Comparison of ENCODE assay signal across 11 cellular contexts in genomic region chr22:38882480-38882879, GRCh38. TPM values are rescaled to one million over a fixed set of nuclear protein-coding genes. Genes with fewer than 3 reads are reported as not detected.
DNase-seq lines count a peak whose midpoint lies in the region; ATAC-seq and TF ChIP-seq lines count a peak whose summit lies in the region.
"Had no signal": no experiment of that assay in that cellular context is flagged by ENCODE, and none has a peak within 500 bp of the region (broad histone marks: within the 10 kb centered on the region; RNA-seq: fewer than 3 reads in every experiment).

No MANE protein-coding gene starts in this region.

- H3K79me2 ChIP-seq in GM23338 (replicated peaks; ENCODE audit: insufficient read depth) = no peaks in the 10 kb centered on the region

- no peaks in the 10 kb centered on the region; the same call in 1 of the 2 replicates for H3K9me2 ChIP-seq in GM23338 (ENCODE audit: insufficient read depth)

- DNase-seq in GM23338 (ENCODE audit: low spot score) (no peak), breast epithelium (ENCODE audit: low spot score in 2 of 2) (no peak), NCI-H2081 treated with DMSO at 0.1 percent for 48 hours (lab: John Stamatoyannopoulos, UW) (no peak), NCI-H1105 treated with DMSO at 0.1 percent for 48 hours (lab: John Stamatoyannopoulos, UW) (no peak), NCI-H1436 (lab: John Stamatoyannopoulos, UW) (no peak)
- DNase-seq: hippocampal formation; stimulated activated CD4-positive, alpha-beta T cell treated with anti-CD3 and anti-CD28 coated beads, Interleukin-2, amount 100 ng/mL, for 24 hours; T-helper 1 cell had no signal

- H3K27me3 ChIP-seq in GM23338 (ENCODE audit: insufficient read depth) (no peaks in the 10 kb centered on the region), breast epithelium (no peaks in the 10 kb centered on the region), layer of hippocampus (ENCODE audit: control insufficient read depth, insufficient read depth, low read length) (no peaks in the 10 kb centered on the region), stomach smooth muscle (ENCODE audit: control insufficient read depth in 1 of 2, insufficient read depth in 2 of 2, low read length in 2 of 2) (no peaks in the 10 kb centered on the region)

- ATAC-seq in GM23338 = no peak
- ATAC-seq in GM18867 (IDR thresholded peaks at IDR 0.05; ENCODE audit: unreplicated experiment) = no peak

- no peak overlapping the region for H3K27ac ChIP-seq in GM23338 (ENCODE audit: low read depth)
- H3K27ac ChIP-seq in breast epithelium = peak overlapping the region; percentile 79 to 84
- peak overlapping the region; percentile 67 for H3K27ac ChIP-seq in layer of hippocampus (ENCODE audit: low read depth, low read length)
- H3K27ac ChIP-seq in stomach smooth muscle (ENCODE audit: low read length) = peak overlapping the region; percentile 99

- H3K9me3 ChIP-seq in breast epithelium (no peaks in the 10 kb centered on the region), stomach smooth muscle (ENCODE audit: control insufficient read depth in 2 of 2, low read length in 2 of 2) (no peaks in the 10 kb centered on the region)

- no peak overlapping the region for H3K27ac Mint-ChIP-seq in GM23338

- 0 out of 3 replicates have a peak, but pooled peaks cover under 1% of the 10 kb centered on the region for H3K9me3 Mint-ChIP-seq in GM23338

- H3K36me3 Mint-ChIP-seq in GM23338 (ENCODE audit: low read depth) = no peaks in the 10 kb centered on the region

- H3K36me3 ChIP-seq in GM23338 (ENCODE audit: insufficient read depth) (no peaks in the 10 kb centered on the region), breast epithelium (no peaks in the 10 kb centered on the region), stomach smooth muscle (ENCODE audit: control insufficient read depth in 2 of 2, insufficient read depth in 2 of 2, low read length in 2 of 2) (no peaks in the 10 kb centered on the region)

- intact Hi-C loops in breast epithelium (cut with DNase I; ENCODE audit: low total_unique reads) = no loop called here

- H2AFZ ChIP-seq in GM23338 = peak overlapping the region; percentile 53; the same call in 1 of the 2 replicates

- H3K27me3 Mint-ChIP-seq in GM23338 (ENCODE audit: insufficient read depth, low read depth, poor library complexity) = peaks cover 11% of the 10 kb centered on the region

- TF ChIP-seq CTCF in GM23338 (conservative IDR thresholded peaks at IDR 0.05; ENCODE audit: low read depth in 2 of 2) (no peak), breast epithelium (IDR thresholded peaks at IDR 0.05) (no peak)

- no peak overlapping the region for H3K4me3 ChIP-seq in GM23338
- H3K4me3 ChIP-seq in breast epithelium = no peak overlapping the region
- peak overlapping the region in 1 of 2 donors; percentile 28 for H3K4me3 ChIP-seq in stomach smooth muscle (ENCODE audit: low read length in 2 of 2)

- H3K4me1 ChIP-seq in GM23338 (ENCODE audit: insufficient read depth) (no peaks in the 10 kb centered on the region), breast epithelium (peaks cover 6 to 14% of the 10 kb centered on the region in 2 donors), stomach smooth muscle (ENCODE audit: control insufficient read depth, insufficient read depth, low read length) (peaks cover 34% of the 10 kb centered on the region)

- no peak for TF ChIP-seq POLR2A in breast epithelium (IDR thresholded peaks at IDR 0.05)

- H3K4me3 Mint-ChIP-seq in GM23338 = no peak overlapping the region

- H3K4me2 ChIP-seq in GM23338 = no peak overlapping the region

- H3F3A ChIP-seq in GM23338 (replicated peaks; ENCODE audit: low read depth) = no peaks in the 10 kb centered on the region

- peaks cover 11% of the 10 kb centered on the region; the same call in 2 of the 3 replicates for H3K4me1 Mint-ChIP-seq in GM23338

- H4K20me1 ChIP-seq in GM23338 (replicated peaks; ENCODE audit: insufficient read depth) = no peaks in the 10 kb centered on the region

- peak overlapping the region; percentile 64 to 81 for H3K9ac ChIP-seq in stomach smooth muscle (ENCODE audit: low read length in 2 of 2)

TF ChIP-seq in GM23338, 12 proteins besides CTCF, POLR2A, EP300 and RAD21:
- no peak for TF ChIP-seq POLR2AphosphoS5 (IDR thresholded peaks at IDR 0.05; ENCODE audit: low read depth)

RNA-seq across cellular contexts. Expression of gene CBX6, which starts 10.5 kb away (rescaled TPM):
- 18.2 and 23.0 TPM in 2 replicates for total RNA-seq in GM23338 (2014; rRNA removed; shearing (Covaris generic))
- 17.4 and 18.5 TPM in 2 replicates for polyA plus RNA-seq in GM23338 (2016; fragmentation: Nextera tagmentation; extraction: Ambion mirVana)
- 10 to 100 TPM; 20.2 to 34.7 (median 25.9) TPM for total RNA-seq in breast epithelium

RNA-seq across cellular contexts. Expression of gene NPTXR, which starts 38.7 kb away (rescaled TPM):
- total RNA-seq in GM23338 (2014; rRNA removed; shearing (Covaris generic)) = 9.3 and 13.4 TPM in 2 replicates
- polyA plus RNA-seq in GM23338 (2016; fragmentation: Nextera tagmentation; extraction: Ambion mirVana) = 0.75 and 0.89 TPM in 2 replicates
- 1 to 10 TPM; 3.7 to 4.6 (median 4.5) TPM for total RNA-seq in breast epithelium
